In genomic region chr15:41231536-41231935, GRCh38 we compare ENCODE assay signal across 9 cellular contexts. TPM values are rescaled to one million over a fixed set of nuclear protein-coding genes. Genes with fewer than 3 reads are reported as not detected.
DNase-seq lines count a peak whose midpoint lies in the region; ATAC-seq and TF ChIP-seq lines count a peak whose summit lies in the region.
"Had no signal": no experiment of that assay in that cellular context is flagged by ENCODE, and none has a peak within 500 bp of the region (broad histone marks: within the 10 kb centered on the region; RNA-seq: fewer than 3 reads in every experiment).

No MANE protein-coding gene starts in this region.

- TF ChIP-seq CTCF in WERI-Rb-1 (IDR thresholded peaks at IDR 0.05; ENCODE audit: low read depth, low read length) (no peak), glutamatergic neuron (IDR thresholded peaks at IDR 0.05; ENCODE audit: partially characterized antibody, unreplicated experiment) (no peak), sigmoid colon (IDR thresholded peaks at IDR 0.05) (no peak)

- H3K4me3 Mint-ChIP-seq in glutamatergic neuron (ENCODE audit: unreplicated experiment), result peak overlapping the region; percentile 90

- no peak for TF ChIP-seq EP300 in sigmoid colon (IDR thresholded peaks at IDR 0.05)

- H3K27me3 ChIP-seq in WERI-Rb-1 (ENCODE audit: insufficient read depth, low read depth, severe bottlenecking) (no peaks in the 10 kb centered on the region), sigmoid colon (no peaks in the 10 kb centered on the region)

- peak; percentile 3 for ATAC-seq in GM19023 (IDR thresholded peaks at IDR 0.05; ENCODE audit: unreplicated experiment)

- no peaks in the 10 kb centered on the region for H3K36me3 Mint-ChIP-seq in glutamatergic neuron (ENCODE audit: unreplicated experiment)

- in situ Hi-C loops in ACHN (cut with HindIII; ENCODE audit: low pct_ligation_motif_present, low pct_unique_long_range_greater_than_20kb, low sequenced_read_pairs), result no loop called here

- peak overlapping the region; percentile 95 for H3K4me3 ChIP-seq in WERI-Rb-1 (ENCODE audit: low read depth, low read length)
- H3K4me3 ChIP-seq in sigmoid colon, result peak overlapping the region; percentile 75 to 78 (median 78)

- TF ChIP-seq POLR2A in sigmoid colon (IDR thresholded peaks at IDR 0.05), result no peak

- H3K36me3 ChIP-seq in WERI-Rb-1, result no peaks in the 10 kb centered on the region
- no peaks in the 10 kb centered on the region for H3K36me3 ChIP-seq in sigmoid colon

- H3K4me1 Mint-ChIP-seq in glutamatergic neuron (ENCODE audit: low read depth, unreplicated experiment), result peaks cover 8% of the 10 kb centered on the region

- H3K9me3 ChIP-seq in WERI-Rb-1 (ENCODE audit: severe bottlenecking) (peaks cover 3% of the 10 kb centered on the region), sigmoid colon (no peaks in the 10 kb centered on the region)

- peak overlapping the region; percentile 89 for H3K27ac Mint-ChIP-seq in glutamatergic neuron (ENCODE audit: unreplicated experiment)

- DNase-seq in WERI-Rb-1 (no peak), glutamatergic neuron (no peak), sigmoid colon (no peak), NCI-H2107 treated with DMSO at 0.1 percent for 48 hours (lab: John Stamatoyannopoulos, UW; ENCODE audit: unreplicated experiment) (no peak), GF-D8 (lab: John Stamatoyannopoulos, UW) (no peak), ACHN (no peak)
- no peak for DNase-seq in stimulated activated CD4-positive, alpha-beta T cell treated with anti-CD3 and anti-CD28 coated beads, Interleukin-15, amount 100 ng/mL, for 24 hours

- intact Hi-C loops in sigmoid colon (cut with DNase I), result loop anchor here (1.0 to 5.0 kb wide), 3 partner anchors 53 to 274 kb away; partner anchors contain the start of gene INO80

- H3K27ac ChIP-seq in WERI-Rb-1 (peak overlapping the region; percentile 84), sigmoid colon (peak overlapping the region; percentile 91 to 93 (median 91))

- 0% methylated on average over 12 of the region's 12 CpGs for WGBS in sigmoid colon, 2 donors

- peaks cover 0 to 32% (median 30%) of the 10 kb centered on the region in 4 donors for H3K4me1 ChIP-seq in sigmoid colon

- peaks cover 6% of the 10 kb centered on the region for H3K27me3 Mint-ChIP-seq in glutamatergic neuron (ENCODE audit: unreplicated experiment)

- H3K9me3 Mint-ChIP-seq in glutamatergic neuron (ENCODE audit: unreplicated experiment), result no peaks in the 10 kb centered on the region

RNA-seq across cellular contexts. Expression of gene CHP1, which starts 0.5 kb away (rescaled TPM):
- total RNA-seq in glutamatergic neuron (ENCODE audit: unreplicated experiment) (65.6 TPM), sigmoid colon (100 to 1,000 TPM; 101 to 118 (median 105) TPM)
- polyA plus RNA-seq in sigmoid colon, result 100 to 1,000 TPM; 126 to 270 (median 152) TPM

RNA-seq across cellular contexts. Expression of gene EXD1, which starts 1.0 kb away (rescaled TPM):
- not detected for total RNA-seq in glutamatergic neuron (ENCODE audit: unreplicated experiment)
- total RNA-seq in sigmoid colon, result not detected
- under 1 TPM in 1 of 3 donors, not detected in 2; 0.03 TPM for polyA plus RNA-seq in sigmoid colon
- total RNA-seq: LHCN-M2 had no signal
